In genomic region chr6:38391206-38391908, GRCh38 we compare ENCODE assay signal across 21 cellular contexts.
DNase-seq lines count a peak whose midpoint lies in the region; ATAC-seq, FAIRE-seq and TF ChIP-seq lines count a peak whose summit lies in the region.
"Had no signal": no experiment of that assay in that cellular context is flagged by ENCODE, and none has a peak within 500 bp of the region (broad histone marks: within the 10 kb centered on the region; RNA-seq: fewer than 3 reads in every experiment).

No MANE protein-coding gene starts in this region.

- no peak overlapping the region for H2BK5ac ChIP-seq in mesendoderm (ENCODE audit: low read length)

- H3K4me1 ChIP-seq in GM23338 (ENCODE audit: insufficient read depth) (peaks cover 24% of the 10 kb centered on the region), mesendoderm (ENCODE audit: control insufficient read depth, low read depth, low read length) (no peaks in the 10 kb centered on the region), Karpas-422 (ENCODE audit: low read length) (no peaks in the 10 kb centered on the region)
- H3K4me1 ChIP-seq: BLaER1, colonic mucosa had no signal

- no peak overlapping the region for H4K5ac ChIP-seq in mesendoderm (ENCODE audit: low read length)

- H3K4ac ChIP-seq in mesendoderm (ENCODE audit: low read depth, low read length) = no peak overlapping the region

- H2BK15ac ChIP-seq in mesendoderm (replicated peaks; ENCODE audit: low read depth) = no peak overlapping the region

- H3F3A ChIP-seq in GM23338 (replicated peaks; ENCODE audit: low read depth) = no peaks in the 10 kb centered on the region

- no peak overlapping the region for H3K23ac ChIP-seq in mesendoderm (ENCODE audit: low read length)

- H4K8ac ChIP-seq in mesendoderm (ENCODE audit: low read depth, low read length) = peak overlapping the region; percentile 76

- in situ Hi-C loops in G401 (cut with HindIII; ENCODE audit: low sequenced_read_pairs) = no loop called here

- peak overlapping the region; percentile 7; the same call in 1 of the 2 replicates for H3K27ac Mint-ChIP-seq in GM23338
- H3K27ac Mint-ChIP-seq: activated naive CD8-positive, alpha-beta T cell; IgD-negative memory B cell; nephron had no signal

- no peak for TF ChIP-seq CTCF in GM23338 (conservative IDR thresholded peaks at IDR 0.05; ENCODE audit: low read depth in 2 of 2)
- no peak for TF ChIP-seq CTCF in bronchial epithelial cell (IDR thresholded peaks at IDR 0.05; ENCODE audit: insufficient read depth, low read length, severe bottlenecking)

- WGBS in mesendoderm (ENCODE audit: extremely low coverage, insufficient coverage, low lambda C conversion rate) = no CpG with 5 or more reads among the region's 5 CpGs

- H3K36me3 ChIP-seq in GM23338 (ENCODE audit: insufficient read depth) (no peaks in the 10 kb centered on the region), bronchial epithelial cell (ENCODE audit: control insufficient read depth, insufficient read depth, low read length) (no peaks in the 10 kb centered on the region), mesendoderm (ENCODE audit: control insufficient read depth, insufficient read depth, low read length) (no peaks in the 10 kb centered on the region), Karpas-422 (ENCODE audit: insufficient read depth, low read length) (no peaks in the 10 kb centered on the region)
- H3K36me3 ChIP-seq: BLaER1, colonic mucosa, tibial nerve had no signal

- peak; percentile 40 for DNase-seq in GM23338 (ENCODE audit: low spot score)
- peak; percentile 82 for DNase-seq in NCI-H146 (lab: John Stamatoyannopoulos, UW)
- peak; percentile 55 for DNase-seq in bronchial epithelial cell (ENCODE audit: low read depth)
- peak; percentile 28 for DNase-seq in mesendoderm
- no peak for DNase-seq in G401 (ENCODE audit: low spot score)
- DNase-seq in NCI-H446 (lab: John Stamatoyannopoulos, UW) = no peak
- no peak for DNase-seq in Karpas-422
- DNase-seq: activated CD4-positive, CD25-positive, alpha-beta regulatory T cell; colonic mucosa; DND-41; NCI-H1417; NCI-H510A; stimulated activated CD4-positive, alpha-beta T cell treated with anti-CD3 and anti-CD28 coated beads, Interleukin-1b, Interleukin-23, amount 100 ng/mL, for 48 hours; stimulated activated CD8-positive, alpha-beta memory T cell treated with anti-CD3 and anti-CD28 coated beads, Interleukin-4, amount 100 ng/mL, for 48 hours had no signal

- H2BK120ac ChIP-seq in mesendoderm (ENCODE audit: low read depth, low read length) = no peak overlapping the region

- H3K56ac ChIP-seq in mesendoderm (ENCODE audit: low read length) = no peak overlapping the region

- H3K79me2 ChIP-seq in GM23338 (replicated peaks; ENCODE audit: insufficient read depth) (no peaks in the 10 kb centered on the region), mesendoderm (ENCODE audit: control insufficient read depth, insufficient read depth, low read length) (no peaks in the 10 kb centered on the region), Karpas-422 (ENCODE audit: low read length) (no peaks in the 10 kb centered on the region)

- no peak overlapping the region for H2AK5ac ChIP-seq in mesendoderm (ENCODE audit: low read length)

- no peak overlapping the region; the same call in 2 of the 3 replicates for H3K4me3 Mint-ChIP-seq in GM23338
- H3K4me3 Mint-ChIP-seq: activated naive CD8-positive, alpha-beta T cell; IgD-negative memory B cell; nephron had no signal

- H3K27me3 Mint-ChIP-seq in GM23338 (ENCODE audit: insufficient read depth, low read depth, poor library complexity) = no peaks in the 10 kb centered on the region
- H3K27me3 Mint-ChIP-seq: activated naive CD8-positive, alpha-beta T cell; IgD-negative memory B cell had no signal

- peak overlapping the region; percentile 42; the same call in 1 of the 2 replicates for H3K4me2 ChIP-seq in GM23338
- no peak overlapping the region for H3K4me2 ChIP-seq in mesendoderm (ENCODE audit: low read length)
- H3K4me2 ChIP-seq in Karpas-422 (ENCODE audit: low read depth, low read length, poor library complexity, severe bottlenecking) = no peak overlapping the region
- H3K4me2 ChIP-seq: BLaER1, PC-9 had no signal

- no peaks in the 10 kb centered on the region for H3K9me3 ChIP-seq in Karpas-422 (ENCODE audit: low read length)
- H3K9me3 ChIP-seq: BLaER1, colonic mucosa, tibial nerve had no signal

- H3K4me1 Mint-ChIP-seq in GM23338 = peaks cover 19% of the 10 kb centered on the region; the same call in 2 of the 3 replicates

- H3K27ac ChIP-seq in GM23338 (ENCODE audit: low read depth) (no peak overlapping the region), mesendoderm (ENCODE audit: low read depth, low read length) (no peak overlapping the region), Karpas-422 (ENCODE audit: low read length) (no peak overlapping the region)
- H3K27ac ChIP-seq: BLaER1, colonic mucosa, PC-9, tibial nerve had no signal

- no peaks in the 10 kb centered on the region for H3K79me1 ChIP-seq in mesendoderm (ENCODE audit: low read length)

- H3K4me3 ChIP-seq in GM23338 (no peak overlapping the region), bronchial epithelial cell (ENCODE audit: low read depth, low read length) (no peak overlapping the region), mesendoderm (ENCODE audit: low read length) (no peak overlapping the region), Karpas-422 (ENCODE audit: low read length) (no peak overlapping the region)
- H3K4me3 ChIP-seq: BLaER1, colonic mucosa, PC-9, tibial nerve had no signal

- no peaks in the 10 kb centered on the region for H3K36me3 Mint-ChIP-seq in GM23338 (ENCODE audit: low read depth)

- H3K9me2 ChIP-seq in GM23338 (ENCODE audit: insufficient read depth) = no peaks in the 10 kb centered on the region; the same call in 1 of the 2 replicates
- no peaks in the 10 kb centered on the region for H3K9me2 ChIP-seq in Karpas-422 (replicated peaks; ENCODE audit: insufficient read depth, low read length)

- ATAC-seq in GM23338 (peak; percentile 80), GM21723 (IDR thresholded peaks at IDR 0.05; ENCODE audit: unreplicated experiment) (no peak)

- FAIRE-seq in bronchial epithelial cell (lab: Jason Lieb, UNC) = no peak

- H2AFZ ChIP-seq in GM23338 (peak overlapping the region; percentile 28), Karpas-422 (ENCODE audit: low read length) (no peak overlapping the region)
- H2AFZ ChIP-seq: PC-9 had no signal

- H4K20me1 ChIP-seq in GM23338 (replicated peaks; ENCODE audit: insufficient read depth) (no peaks in the 10 kb centered on the region), Karpas-422 (ENCODE audit: insufficient read depth, low read depth, low read length) (no peaks in the 10 kb centered on the region)
- H4K20me1 ChIP-seq: BLaER1 had no signal

- H3K27me3 ChIP-seq in GM23338 (ENCODE audit: insufficient read depth) (no peaks in the 10 kb centered on the region), bronchial epithelial cell (ENCODE audit: control insufficient read depth, insufficient read depth, low read length) (no peaks in the 10 kb centered on the region), mesendoderm (ENCODE audit: insufficient read depth, low read length, poor library complexity) (no peaks in the 10 kb centered on the region), Karpas-422 (ENCODE audit: low read length) (no peaks in the 10 kb centered on the region)
- H3K27me3 ChIP-seq: BLaER1, colonic mucosa, tibial nerve had no signal

- H3K18ac ChIP-seq in mesendoderm (ENCODE audit: low read length) = peak overlapping the region; percentile 76

- no peaks in the 10 kb centered on the region for H3K9me3 Mint-ChIP-seq in GM23338
- H3K9me3 Mint-ChIP-seq: IgD-negative memory B cell, nephron had no signal

- H3K9ac ChIP-seq in mesendoderm (ENCODE audit: low read length) = no peak overlapping the region
- H3K9ac ChIP-seq in Karpas-422 (ENCODE audit: low read length) = no peak overlapping the region
- H3K9ac ChIP-seq: BLaER1 had no signal

TF ChIP-seq in GM23338, 12 proteins besides CTCF, POLR2A, EP300 and RAD21:
- TF ChIP-seq CREB1 (CRISPR knock-in tag; IDR thresholded peaks at IDR 0.05; ENCODE audit: low read depth) (no peak), ZNF331 (CRISPR knock-in tag; IDR thresholded peaks at IDR 0.05; ENCODE audit: low read depth) (no peak), NANOG (IDR thresholded peaks at IDR 0.05; ENCODE audit: borderline replicate concordance) (no peak), REST (IDR thresholded peaks at IDR 0.05; ENCODE audit: unreplicated experiment) (no peak), EZH2 (IDR thresholded peaks at IDR 0.05; ENCODE audit: low read depth, unreplicated experiment) (no peak), ETS1 (IDR thresholded peaks at IDR 0.05) (no peak), POLR2AphosphoS5 (IDR thresholded peaks at IDR 0.05; ENCODE audit: low read depth) (no peak)

Comparison
In these comparisons a context has a peak if more than half of its experiments do, and no peak if none do; other contexts are left out.
1. DNase-seq: peak in GM23338 (single experiment), NCI-H146 (single experiment), bronchial epithelial cell (single experiment) and mesendoderm (single experiment); none in G401 (single experiment), NCI-H446 (0 of 2) and Karpas-422 (single experiment).